Comparison of ENCODE assay signal across 21 cellular contexts in the genomic region with DNA sequence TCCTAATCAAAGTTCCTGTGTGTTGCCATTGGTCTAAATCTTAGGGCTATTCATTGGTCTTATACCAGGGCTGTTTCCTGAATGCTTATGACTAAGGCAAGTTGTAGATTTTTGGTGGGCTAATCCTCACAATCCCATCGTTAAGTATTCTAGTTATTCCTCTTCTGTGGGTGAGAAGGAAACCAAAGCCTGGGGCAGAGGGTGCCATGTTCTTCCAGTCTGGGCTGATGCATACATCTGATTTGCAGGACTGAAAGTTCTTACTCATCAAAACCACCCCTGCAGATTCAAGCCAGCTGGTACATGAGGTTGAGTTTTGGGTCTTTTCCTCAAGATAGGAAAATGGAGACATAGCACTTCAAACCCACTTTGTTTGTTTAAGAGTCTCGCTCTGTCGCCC. TPM values are rescaled to one million over a fixed set of nuclear protein-coding genes. Genes with fewer than 3 reads are reported as not detected.
A peak's percentile ranks its signal among the peaks of the same experiment; 100 is the strongest.
DNase-seq lines count a peak whose midpoint lies in the region; ATAC-seq and TF ChIP-seq lines count a peak whose summit lies in the region.
"Had no signal": no experiment of that assay in that cellular context is flagged by ENCODE, and none has a peak within 500 bp of the region (broad histone marks: within the 10 kb centered on the region; RNA-seq: fewer than 3 reads in every experiment).

No MANE protein-coding gene starts in this region.

- no peak for DNase-seq in activated T-cell treated with anti-CD3 and anti-CD28 coated beads, Interleukin-2, amount 50 U/mL, for 24 hours
- DNase-seq in activated T-cell treated with anti-CD3 and anti-CD28 coated beads for 4 hours = no peak
- DNase-seq in DMS79 treated with DMSO at 0.1 percent for 48 hours (lab: John Stamatoyannopoulos, UW) = peak; percentile 19
- DNase-seq in activated B cell treated with CpG ODN at 0.5 μM for 24 hours = no peak
- no peak for DNase-seq in stimulated activated effector memory CD8-positive, alpha-beta T cell treated with anti-CD3 and anti-CD28 coated beads, Interleukin-12 subunit alpha, Interleukin-12 subunit beta, amount 100 ng/mL, for 72 hours (ENCODE audit: low spot score in 2 of 2)
- no peak for DNase-seq in lower leg skin (ENCODE audit: low spot score in 2 of 2)
- DNase-seq in activated effector memory CD4-positive, alpha-beta T cell treated with anti-CD3 and anti-CD28 coated beads, Interleukin-2, amount 50 U/mL, for 16 hours = no peak
- DNase-seq: activated naive CD8-positive, alpha-beta T cell treated with anti-CD3 and anti-CD28 coated beads, Interleukin-2, amount 10 ng/mL, durations not matched to agents 7 days and 5 days; body of pancreas; CD4-positive, CD25-positive, alpha-beta regulatory T cell; effector memory CD8-positive, alpha-beta T cell; esophagus squamous epithelium; islet precursor cell; NCI-H1105 treated with DMSO at 0.1 percent for 48 hours; NCI-H2107; NCI-H524 treated with DMSO at 0.1 percent for 48 hours; retina; spleen; testis had no signal

- H3K36me3 Mint-ChIP-seq in activated T-cell treated with anti-CD3 and anti-CD28 coated beads, Interleukin-2, amount 50 U/mL, for 24 hours (ENCODE audit: low read depth) = peaks cover 72% of the 10 kb centered on the region
- peaks cover 59% of the 10 kb centered on the region for H3K36me3 Mint-ChIP-seq in activated B cell treated with CpG ODN at 0.5 μM for 24 hours (ENCODE audit: low read depth)
- H3K36me3 Mint-ChIP-seq in stimulated activated effector memory CD8-positive, alpha-beta T cell treated with anti-CD3 and anti-CD28 coated beads, Interleukin-12 subunit alpha, Interleukin-12 subunit beta, amount 100 ng/mL, for 72 hours = peaks cover 68% of the 10 kb centered on the region

- WGBS in lower leg skin, 2 donors = 88 to 97% methylated on average over 3 of the region's 3 CpGs

- no peaks in the 10 kb centered on the region for H3K27me3 Mint-ChIP-seq in activated T-cell treated with anti-CD3 and anti-CD28 coated beads, Interleukin-2, amount 50 U/mL, for 24 hours
- no peaks in the 10 kb centered on the region for H3K27me3 Mint-ChIP-seq in activated B cell treated with CpG ODN at 0.5 μM for 24 hours
- H3K27me3 Mint-ChIP-seq: activated naive CD8-positive, alpha-beta T cell treated with anti-CD3 and anti-CD28 coated beads, Interleukin-2, amount 10 ng/mL, durations not matched to agents 7 days and 5 days; CD4-positive, CD25-positive, alpha-beta regulatory T cell; effector memory CD8-positive, alpha-beta T cell had no signal

- no peak for TF ChIP-seq CTCF in activated B cell treated with CpG ODN at 0.5 μM for 24 hours (IDR thresholded peaks at IDR 0.05)
- no peak for TF ChIP-seq CTCF in lower leg skin (IDR thresholded peaks at IDR 0.05)

- H3K4me3 Mint-ChIP-seq in activated T-cell treated with anti-CD3 and anti-CD28 coated beads, Interleukin-2, amount 50 U/mL, for 24 hours = no peak overlapping the region
- no peak overlapping the region for H3K4me3 Mint-ChIP-seq in activated B cell treated with CpG ODN at 0.5 μM for 24 hours
- H3K4me3 Mint-ChIP-seq in stimulated activated effector memory CD8-positive, alpha-beta T cell treated with anti-CD3 and anti-CD28 coated beads, Interleukin-12 subunit alpha, Interleukin-12 subunit beta, amount 100 ng/mL, for 72 hours = no peak overlapping the region
- H3K4me3 Mint-ChIP-seq: activated naive CD8-positive, alpha-beta T cell treated with anti-CD3 and anti-CD28 coated beads, Interleukin-2, amount 10 ng/mL, durations not matched to agents 7 days and 5 days; CD4-positive, CD25-positive, alpha-beta regulatory T cell; effector memory CD8-positive, alpha-beta T cell had no signal

- peaks cover 22% of the 10 kb centered on the region for H3K4me1 Mint-ChIP-seq in activated T-cell treated with anti-CD3 and anti-CD28 coated beads, Interleukin-2, amount 50 U/mL, for 24 hours (ENCODE audit: low read depth)
- H3K4me1 Mint-ChIP-seq in activated B cell treated with CpG ODN at 0.5 μM for 24 hours = peaks cover 43% of the 10 kb centered on the region
- peaks cover 8% of the 10 kb centered on the region for H3K4me1 Mint-ChIP-seq in stimulated activated effector memory CD8-positive, alpha-beta T cell treated with anti-CD3 and anti-CD28 coated beads, Interleukin-12 subunit alpha, Interleukin-12 subunit beta, amount 100 ng/mL, for 72 hours

- H3K9me3 Mint-ChIP-seq in activated T-cell treated with anti-CD3 and anti-CD28 coated beads, Interleukin-2, amount 50 U/mL, for 24 hours = no peaks in the 10 kb centered on the region
- H3K9me3 Mint-ChIP-seq in activated B cell treated with CpG ODN at 0.5 μM for 24 hours = no peaks in the 10 kb centered on the region
- no peaks in the 10 kb centered on the region for H3K9me3 Mint-ChIP-seq in stimulated activated effector memory CD8-positive, alpha-beta T cell treated with anti-CD3 and anti-CD28 coated beads, Interleukin-12 subunit alpha, Interleukin-12 subunit beta, amount 100 ng/mL, for 72 hours
- H3K9me3 Mint-ChIP-seq: activated naive CD8-positive, alpha-beta T cell treated with anti-CD3 and anti-CD28 coated beads, Interleukin-2, amount 10 ng/mL, durations not matched to agents 7 days and 5 days; CD4-positive, CD25-positive, alpha-beta regulatory T cell; effector memory CD8-positive, alpha-beta T cell had no signal

- POLR2A ChIA-PET in activated B cell treated with CpG ODN at 0.5 μM for 24 hours (lab: Charles Lee) = interaction anchor here (0.6 kb wide), 1 partner anchor 247 kb away, joined by 3 read pairs; no protein-coding TSS in a partner anchor

- no peak for ATAC-seq in activated B cell treated with CpG ODN at 0.5 μM for 24 hours (ENCODE audit: low read depth)
- peak; percentile 79 for ATAC-seq in stimulated activated effector memory CD8-positive, alpha-beta T cell treated with anti-CD3 and anti-CD28 coated beads, Interleukin-12 subunit alpha, Interleukin-12 subunit beta, amount 100 ng/mL, for 72 hours
- ATAC-seq: body of pancreas; effector memory CD8-positive, alpha-beta T cell; gastroesophageal sphincter had no signal

- no peak overlapping the region for H3K4me3 ChIP-seq in lower leg skin (ENCODE audit: low read depth, poor library complexity, severe bottlenecking)
- H3K4me3 ChIP-seq: body of pancreas, esophagus squamous epithelium, gastroesophageal sphincter, lung, spleen, testis had no signal

- intact Hi-C loops in activated B cell treated with CpG ODN at 0.5 μM for 24 hours (cut with micrococcal nuclease) = no loop called here
- intact Hi-C loops in lower leg skin (cut with DNase I; ENCODE audit: low total_unique reads) = no loop called here

- CTCF ChIA-PET in activated B cell treated with CpG ODN at 0.5 μM for 24 hours (lab: Charles Lee) = interaction anchor here (1.7 kb wide), 1 partner anchor 110 kb away, joined by 3 read pairs; no protein-coding TSS in a partner anchor

- peak overlapping the region; percentile 55 for H3K27ac Mint-ChIP-seq in activated T-cell treated with anti-CD3 and anti-CD28 coated beads, Interleukin-2, amount 50 U/mL, for 24 hours
- peak overlapping the region; percentile 86 for H3K27ac Mint-ChIP-seq in activated B cell treated with CpG ODN at 0.5 μM for 24 hours
- H3K27ac Mint-ChIP-seq in stimulated activated effector memory CD8-positive, alpha-beta T cell treated with anti-CD3 and anti-CD28 coated beads, Interleukin-12 subunit alpha, Interleukin-12 subunit beta, amount 100 ng/mL, for 72 hours = no peak overlapping the region
- H3K27ac Mint-ChIP-seq: activated naive CD8-positive, alpha-beta T cell treated with anti-CD3 and anti-CD28 coated beads, Interleukin-2, amount 10 ng/mL, durations not matched to agents 7 days and 5 days had no signal

- TF ChIP-seq POLR2A in lower leg skin (IDR thresholded peaks at IDR 0.05) = no peak

RNA-seq across cellular contexts. Expression of gene PPP1CC, which starts 25.7 kb away (rescaled TPM):
- 148 and 152 TPM in 2 replicates for total RNA-seq in activated B cell treated with CpG ODN at 0.5 μM for 24 hours
- 10 to 100 TPM; 90.1 to 97.4 (median 91.3) TPM for total RNA-seq in lower leg skin

RNA-seq across cellular contexts. Expression of gene HVCN1, which starts 28.1 kb away (rescaled TPM):
- total RNA-seq in activated B cell treated with CpG ODN at 0.5 μM for 24 hours (80.7 and 83.9 TPM in 2 replicates), lower leg skin (1 to 10 TPM; 2.2 to 3.5 (median 3.3) TPM)

Comparison
In these comparisons a context has a peak if more than half of its experiments do, and no peak if none do; other contexts are left out.
1. RNA of gene HVCN1, which starts 28.1 kb away (total RNA-seq): 80.7 to 83.9 TPM in activated B cell treated with CpG ODN at 0.5 μM for 24 hours; 2.2 to 3.5 TPM in lower leg skin; every median in the first group is over 10 times any median in the second.